Comparison of ENCODE assay signal across 10 cellular contexts in genomic region chr3:140842984-140843649, GRCh38.
A peak's percentile ranks its signal among the peaks of the same experiment; 100 is the strongest.
DNase-seq lines count a peak whose midpoint lies in the region; ATAC-seq and TF ChIP-seq lines count a peak whose summit lies in the region.
"Had no signal": no experiment of that assay in that cellular context is flagged by ENCODE, and none has a peak within 500 bp of the region (broad histone marks: within the 10 kb centered on the region; RNA-seq: fewer than 3 reads in every experiment).

No MANE protein-coding gene starts in this region.

- H3K9ac ChIP-seq in BLaER1 treated with 17β-estradiol and CSF1 and Interleukin-3, amounts not matched to agents 10 nM and 100 nM: no peak overlapping the region

- no peaks in the 10 kb centered on the region for H3K9me3 ChIP-seq in BLaER1 treated with 17β-estradiol and CSF1 and Interleukin-3, amounts not matched to agents 10 nM and 100 nM (replicated peaks in 1 of 11)
- H3K9me3 ChIP-seq: A549 had no signal

- peaks cover 12 to 15% (median 13%) of the 10 kb centered on the region in 10 experiments for H3K4me1 ChIP-seq in BLaER1 treated with 17β-estradiol and CSF1 and Interleukin-3, amounts not matched to agents 10 nM and 100 nM
- H3K4me1 ChIP-seq: A549 had no signal

- no peaks in the 10 kb centered on the region for H4K20me1 ChIP-seq in BLaER1 treated with 17β-estradiol and CSF1 and Interleukin-3, amounts not matched to agents 10 nM and 100 nM

- no peak overlapping the region for H3K4me3 ChIP-seq in BLaER1 treated with 17β-estradiol and CSF1 and Interleukin-3, amounts not matched to agents 10 nM and 100 nM
- no peak overlapping the region for H3K4me3 ChIP-seq in NB4 (ENCODE audit: low read depth, low read length)
- H3K4me3 ChIP-seq: A549 had no signal

- TF ChIP-seq CTCF in NB4 (IDR thresholded peaks at IDR 0.05; ENCODE audit: low read depth, low read length): no peak

- no peaks in the 10 kb centered on the region for H3K36me3 ChIP-seq in BLaER1 treated with 17β-estradiol and CSF1 and Interleukin-3, amounts not matched to agents 10 nM and 100 nM

- peak overlapping the region in 4 of 11 experiments; percentile 5 to 55 (median 47); a peak in 4 of 22 replicates for H3K27ac ChIP-seq in BLaER1 treated with 17β-estradiol and CSF1 and Interleukin-3, amounts not matched to agents 10 nM and 100 nM
- H3K27ac ChIP-seq: A549 had no signal

- DNase-seq in NB4 (ENCODE audit: low read depth): peak; percentile 9
- no peak for DNase-seq in COLO668 (lab: John Stamatoyannopoulos, UW; ENCODE audit: unreplicated experiment)
- no peak for DNase-seq in NCI-H2107 treated with DMSO at 0.1 percent for 48 hours (lab: John Stamatoyannopoulos, UW; ENCODE audit: unreplicated experiment)
- DNase-seq in HuH-7.5 (ENCODE audit: low spot score): no peak
- DNase-seq in AG08395 (ENCODE audit: low spot score): no peak

- H3K27me3 ChIP-seq in BLaER1 treated with 17β-estradiol and CSF1 and Interleukin-3, amounts not matched to agents 10 nM and 100 nM: no peaks in the 10 kb centered on the region

- peak; percentile 96 for ATAC-seq in GM19372 (IDR thresholded peaks at IDR 0.05; ENCODE audit: low read depth, unreplicated experiment)
- ATAC-seq in HG02943 (IDR thresholded peaks at IDR 0.05; ENCODE audit: low read depth, unreplicated experiment): peak; percentile 96
- ATAC-seq: A549, right cardiac atrium had no signal

- H3K4me2 ChIP-seq in BLaER1 treated with 17β-estradiol and CSF1 and Interleukin-3, amounts not matched to agents 10 nM and 100 nM: peak overlapping the region; percentile 31 to 57 (median 44); a peak in 21 of 22 replicates
- H3K4me2 ChIP-seq: A549 had no signal

- no peak for TF ChIP-seq POLR2A in NB4 (IDR thresholded peaks at IDR 0.05; ENCODE audit: extremely low read depth, insufficient read length)
